In genomic region chr1:45507893-45508292, GRCh38 we compare ENCODE assay signal across 17 cellular contexts. TPM values are rescaled to one million over a fixed set of nuclear protein-coding genes. Genes with fewer than 3 reads are reported as not detected.
DNase-seq lines count a peak whose midpoint lies in the region; ATAC-seq and TF ChIP-seq lines count a peak whose summit lies in the region.
"Had no signal": no experiment of that assay in that cellular context is flagged by ENCODE, and none has a peak within 500 bp of the region (broad histone marks: within the 10 kb centered on the region; RNA-seq: fewer than 3 reads in every experiment).

No MANE protein-coding gene starts in this region.

- H3K4me3 Mint-ChIP-seq in activated naive CD4-positive, alpha-beta T cell treated with anti-CD3 and anti-CD28 coated beads, Interleukin-2, amount 50 U/mL, for 24 hours = no peak overlapping the region
- H3K4me3 Mint-ChIP-seq in endodermal cell = no peak overlapping the region

- peaks cover 3% of the 10 kb centered on the region for H3K4me1 Mint-ChIP-seq in activated naive CD4-positive, alpha-beta T cell treated with anti-CD3 and anti-CD28 coated beads, Interleukin-2, amount 50 U/mL, for 24 hours
- peaks cover 2% of the 10 kb centered on the region for H3K4me1 Mint-ChIP-seq in endodermal cell

- H3K9me3 Mint-ChIP-seq in activated naive CD4-positive, alpha-beta T cell treated with anti-CD3 and anti-CD28 coated beads, Interleukin-2, amount 50 U/mL, for 24 hours = no peaks in the 10 kb centered on the region
- H3K9me3 Mint-ChIP-seq in endodermal cell = no peaks in the 10 kb centered on the region

- no peaks in the 10 kb centered on the region for H3K4me1 ChIP-seq in HUES64 (ENCODE audit: insufficient read depth, low read length)
- no peaks in the 10 kb centered on the region for H3K4me1 ChIP-seq in endodermal cell (ENCODE audit: control insufficient read depth, insufficient read depth, low read length)
- peaks cover 5% of the 10 kb centered on the region for H3K4me1 ChIP-seq in stomach smooth muscle (ENCODE audit: control insufficient read depth, insufficient read depth, low read length)
- H3K4me1 ChIP-seq: parathyroid adenoma, testis had no signal

- no peak overlapping the region for H3K9ac ChIP-seq in HUES64 (ENCODE audit: low read depth, low read length)
- H3K9ac ChIP-seq in endodermal cell (ENCODE audit: extremely low read depth, low read length, poor library complexity, severe bottlenecking) = no peak overlapping the region
- H3K9ac ChIP-seq in stomach smooth muscle (ENCODE audit: low read length in 2 of 2) = no peak overlapping the region
- H3K9ac ChIP-seq: parathyroid adenoma had no signal

- H3K4me3 ChIP-seq in HUES64 (ENCODE audit: low read length) (no peak overlapping the region), endodermal cell (ENCODE audit: low read length) (no peak overlapping the region), stomach smooth muscle (ENCODE audit: low read length in 2 of 2) (no peak overlapping the region)
- H3K4me3 ChIP-seq: adrenal gland, testis had no signal

- H3K9me3 ChIP-seq in HUES64 (ENCODE audit: insufficient read depth, low read depth, low read length) = no peaks in the 10 kb centered on the region
- H3K9me3 ChIP-seq in endodermal cell (ENCODE audit: control insufficient read depth, low read length) = no peaks in the 10 kb centered on the region
- no peaks in the 10 kb centered on the region for H3K9me3 ChIP-seq in stomach smooth muscle (ENCODE audit: control insufficient read depth in 2 of 2, low read length in 2 of 2)
- H3K9me3 ChIP-seq: adrenal gland, testis had no signal

- peaks cover 8% of the 10 kb centered on the region for H3K36me3 Mint-ChIP-seq in activated naive CD4-positive, alpha-beta T cell treated with anti-CD3 and anti-CD28 coated beads, Interleukin-2, amount 50 U/mL, for 24 hours
- peaks cover 38% of the 10 kb centered on the region for H3K36me3 Mint-ChIP-seq in endodermal cell (ENCODE audit: low read depth)

- H3K27me3 Mint-ChIP-seq in activated naive CD4-positive, alpha-beta T cell treated with anti-CD3 and anti-CD28 coated beads, Interleukin-2, amount 50 U/mL, for 24 hours = no peaks in the 10 kb centered on the region
- no peaks in the 10 kb centered on the region for H3K27me3 Mint-ChIP-seq in endodermal cell (ENCODE audit: insufficient read depth)

- H3K27ac ChIP-seq in HUES64 (ENCODE audit: low read depth, low read length) (0 out of 2 replicates have a peak overlapping the region, but pooled peaks have one; percentile 21), endodermal cell (ENCODE audit: low read depth, low read length) (peak overlapping the region; percentile 18), stomach smooth muscle (ENCODE audit: low read length) (peak overlapping the region; percentile 18)
- H3K27ac ChIP-seq: adrenal gland, parathyroid adenoma, testis had no signal

- no peak for ATAC-seq in GM21825 (IDR thresholded peaks at IDR 0.05; ENCODE audit: unreplicated experiment)

- H3K27ac Mint-ChIP-seq in activated naive CD4-positive, alpha-beta T cell treated with anti-CD3 and anti-CD28 coated beads, Interleukin-2, amount 50 U/mL, for 24 hours = peak overlapping the region; percentile 43
- peak overlapping the region; percentile 3 for H3K27ac Mint-ChIP-seq in endodermal cell

- DNase-seq in activated naive CD4-positive, alpha-beta T cell (lab: John Stamatoyannopoulos, UW) = no peak
- DNase-seq in endodermal cell (no peak), NCI-H2171 treated with DMSO at 0.1 percent for 48 hours (lab: John Stamatoyannopoulos, UW) (no peak), UCSD-AML1 (lab: John Stamatoyannopoulos, UW; ENCODE audit: unreplicated experiment) (no peak)
- DNase-seq: adrenal gland, erythroblast, hippocampal formation, MM.1S, NCI-H1930, PC-3, T-helper 1 cell, testis had no signal

- peaks cover 53% of the 10 kb centered on the region for H3K36me3 ChIP-seq in HUES64 (ENCODE audit: insufficient read depth, low read length)
- H3K36me3 ChIP-seq in endodermal cell (ENCODE audit: control insufficient read depth, insufficient read depth, low read length) = peaks cover 48% of the 10 kb centered on the region
- H3K36me3 ChIP-seq in stomach smooth muscle (ENCODE audit: control insufficient read depth in 2 of 2, insufficient read depth in 2 of 2, low read length in 2 of 2) = peaks cover 36 to 40% of the 10 kb centered on the region in 2 donors

- 93% methylated on average over 4 of the region's 4 CpGs for WGBS in HUES64
- 96 to 100% methylated on average over 4 of the region's 4 CpGs for WGBS in endodermal cell (ENCODE audit: insufficient coverage in 1 of 2, insufficient read length in 1 of 2), 2 experiments

- H3K27me3 ChIP-seq in HUES64 (ENCODE audit: insufficient read depth, low read length) = no peaks in the 10 kb centered on the region
- H3K27me3 ChIP-seq in endodermal cell (ENCODE audit: control insufficient read depth, insufficient read depth, low read length, poor library complexity, severe bottlenecking) = no peaks in the 10 kb centered on the region
- no peaks in the 10 kb centered on the region for H3K27me3 ChIP-seq in stomach smooth muscle (ENCODE audit: control insufficient read depth in 1 of 2, insufficient read depth in 2 of 2, low read length in 2 of 2)
- H3K27me3 ChIP-seq: adrenal gland, testis had no signal

- TF ChIP-seq CTCF in endodermal cell (conservative IDR thresholded peaks at IDR 0.05) = no peak

RNA-seq across cellular contexts. Expression of gene MMACHC, which starts 7.8 kb away (rescaled TPM):
- 6.7 TPM for polyA plus RNA-seq in HUES64 (2013, experiment 1 of 2)
- 7.1 TPM for polyA plus RNA-seq in HUES64 (2013, experiment 2 of 2)
- 1 to 10 TPM; 7.1 to 7.7 TPM for total RNA-seq in endodermal cell
- polyA plus RNA-seq in endodermal cell (2013, experiment 1 of 2) = 7.2 TPM
- polyA plus RNA-seq in endodermal cell (2013, experiment 2 of 2) = 6.1 TPM

RNA-seq across cellular contexts. Expression of gene CCDC163, which starts 8.0 kb away (rescaled TPM):
- polyA plus RNA-seq in HUES64 (2013, experiment 1 of 2) = 1.0 TPM
- polyA plus RNA-seq in HUES64 (2013, experiment 2 of 2) = 1.2 TPM
- 1 to 10 TPM; 2.8 to 8.3 TPM for total RNA-seq in endodermal cell
- 2.7 TPM for polyA plus RNA-seq in endodermal cell (2013, experiment 1 of 2)
- 2.3 TPM for polyA plus RNA-seq in endodermal cell (2013, experiment 2 of 2)

RNA-seq across cellular contexts. Expression of gene PRDX1, which starts 13.8 kb away (rescaled TPM):
- 869 TPM for polyA plus RNA-seq in HUES64 (2013, experiment 1 of 2)
- polyA plus RNA-seq in HUES64 (2013, experiment 2 of 2) = 854 TPM
- 100 to 1,000 TPM; 872 to 949 TPM for total RNA-seq in endodermal cell
- polyA plus RNA-seq in endodermal cell (2013, experiment 1 of 2) = 677 TPM
- 633 TPM for polyA plus RNA-seq in endodermal cell (2013, experiment 2 of 2)

RNA-seq across cellular contexts. Expression of gene TESK2, which starts 16.9 kb away (rescaled TPM):
- polyA plus RNA-seq in HUES64 (2013, experiment 1 of 2) = 3.5 TPM
- 4.9 TPM for polyA plus RNA-seq in HUES64 (2013, experiment 2 of 2)
- total RNA-seq in endodermal cell = 10 to 100 TPM in 1 of 2 donors, 1 to 10 TPM in 1; 9.7 to 10.3 TPM
- 3.1 TPM for polyA plus RNA-seq in endodermal cell (2013, experiment 1 of 2)
- polyA plus RNA-seq in endodermal cell (2013, experiment 2 of 2) = 2.9 TPM

RNA-seq across cellular contexts. Expression of gene AKR1A1, which starts 42.7 kb away (rescaled TPM):
- 165 TPM for polyA plus RNA-seq in HUES64 (2013, experiment 1 of 2)
- polyA plus RNA-seq in HUES64 (2013, experiment 2 of 2) = 188 TPM
- total RNA-seq in endodermal cell = 100 to 1,000 TPM; 200 to 239 TPM
- 176 TPM for polyA plus RNA-seq in endodermal cell (2013, experiment 1 of 2)
- 157 TPM for polyA plus RNA-seq in endodermal cell (2013, experiment 2 of 2)
